In the genomic region with DNA sequence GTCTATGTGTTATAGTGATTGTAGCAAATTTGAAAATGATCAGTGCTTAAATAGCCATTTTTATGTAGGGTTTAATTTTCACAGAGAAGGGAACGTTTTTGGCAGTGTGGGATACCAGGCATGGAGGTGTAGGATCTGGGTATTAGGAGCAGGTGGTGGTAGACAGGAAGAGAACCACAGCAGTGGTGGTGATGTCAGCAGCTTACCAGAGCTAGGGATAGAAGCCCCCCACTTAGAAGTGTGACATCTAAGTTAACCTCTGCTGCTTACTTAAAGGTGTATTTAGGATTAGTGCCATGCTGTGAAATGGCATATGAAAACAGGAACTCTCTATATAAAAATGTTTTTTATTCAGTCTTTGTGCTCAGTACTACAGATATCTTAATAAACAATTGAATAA, we compare ENCODE assay signal across 18 cellular contexts.
DNase-seq lines count a peak whose midpoint lies in the region; ATAC-seq and TF ChIP-seq lines count a peak whose summit lies in the region.
"Had no signal": no experiment of that assay in that cellular context is flagged by ENCODE, and none has a peak within 500 bp of the region (broad histone marks: within the 10 kb centered on the region; RNA-seq: fewer than 3 reads in every experiment).

No MANE protein-coding gene starts in this region.

- 61% methylated on average over 1 of the region's 1 CpG for WGBS in right cardiac atrium

- H3K4me1 ChIP-seq in cardiac muscle cell (ENCODE audit: low read depth) (peaks cover 6% of the 10 kb centered on the region), right cardiac atrium (ENCODE audit: control insufficient read depth, insufficient read depth, low read length) (no peaks in the 10 kb centered on the region)

- H3K27ac ChIP-seq in cardiac muscle cell (peak overlapping the region; percentile 19), right cardiac atrium (ENCODE audit: low read length) (no peak overlapping the region)
- H3K27ac ChIP-seq: A549; BLaER1 treated with 17β-estradiol and CSF1 and Interleukin-3, amounts not matched to agents 10 nM and 100 nM had no signal

- DNase-seq in activated CD4-positive, alpha-beta T cell treated with anti-CD3 and anti-CD28 coated beads for 36 hours, result no peak
- no peak for DNase-seq in activated CD4-positive, alpha-beta T cell treated with anti-CD3 and anti-CD28 coated beads, Interleukin-2, amount 50 U/mL, for 48 hours
- DNase-seq in cardiac muscle cell (ENCODE audit: low read depth in 1 of 2, low spot score in 1 of 2) (no peak), right cardiac atrium (no peak), NCI-H2196 treated with DMSO at 0.1 percent for 48 hours (lab: John Stamatoyannopoulos, UW; ENCODE audit: unreplicated experiment) (no peak), SW480 (ENCODE audit: low spot score) (no peak)
- no peak for DNase-seq in activated T-helper 1 cell treated with anti-CD3 and anti-CD28 coated beads, Interleukin-12 subunit alpha, Interleukin-12 subunit beta, Interleukin-2, Interleukin-4 antibody, amounts not matched to agents 30 ng/mL and 10 ng/mL and 1 ng/mL, durations not matched to agents 14 hours and 24 hours and 36 hours (ENCODE audit: low spot score)
- DNase-seq: DND-41, H7, IMR-90, Karpas-422, MG63, NCI-H1092, NCI-H146, NCI-H2081, NCI-H510A treated with DMSO at 0.1 percent for 48 hours had no signal

- H3K4me3 Mint-ChIP-seq in activated CD4-positive, alpha-beta T cell treated with anti-CD3 and anti-CD28 coated beads for 36 hours, result no peak overlapping the region
- H3K4me3 Mint-ChIP-seq in activated T-helper 1 cell treated with anti-CD3 and anti-CD28 coated beads, Interleukin-12 subunit alpha, Interleukin-12 subunit beta, Interleukin-2, Interleukin-4 antibody, amounts not matched to agents 30 ng/mL and 10 ng/mL and 1 ng/mL, durations not matched to agents 14 hours and 24 hours and 36 hours, result peak overlapping the region; percentile 38

- H3K9me3 ChIP-seq in cardiac muscle cell (ENCODE audit: low read depth) (no peaks in the 10 kb centered on the region), right cardiac atrium (ENCODE audit: control insufficient read depth, low read length) (no peaks in the 10 kb centered on the region)
- H3K9me3 ChIP-seq: A549; BLaER1 treated with 17β-estradiol and CSF1 and Interleukin-3, amounts not matched to agents 10 nM and 100 nM; MG63 had no signal

- peaks cover 6% of the 10 kb centered on the region for H3K36me3 ChIP-seq in cardiac muscle cell
- H3K36me3 ChIP-seq: MG63 had no signal

- H3K9me3 Mint-ChIP-seq in activated CD4-positive, alpha-beta T cell treated with anti-CD3 and anti-CD28 coated beads for 36 hours (ENCODE audit: low read depth), result no peaks in the 10 kb centered on the region
- no peaks in the 10 kb centered on the region for H3K9me3 Mint-ChIP-seq in activated T-helper 1 cell treated with anti-CD3 and anti-CD28 coated beads, Interleukin-12 subunit alpha, Interleukin-12 subunit beta, Interleukin-2, Interleukin-4 antibody, amounts not matched to agents 30 ng/mL and 10 ng/mL and 1 ng/mL, durations not matched to agents 14 hours and 24 hours and 36 hours

- no peak for TF ChIP-seq CTCF in cardiac muscle cell (IDR thresholded peaks at IDR 0.05; ENCODE audit: low read depth, low read length)

- H3K4me3 ChIP-seq in cardiac muscle cell (no peak overlapping the region), right cardiac atrium (ENCODE audit: low read length) (no peak overlapping the region)
- H3K4me3 ChIP-seq: A549; BLaER1 treated with 17β-estradiol and CSF1 and Interleukin-3, amounts not matched to agents 10 nM and 100 nM; MG63 had no signal

- peaks cover 38% of the 10 kb centered on the region for H3K4me1 Mint-ChIP-seq in activated CD4-positive, alpha-beta T cell treated with anti-CD3 and anti-CD28 coated beads for 36 hours
- peaks cover 58% of the 10 kb centered on the region for H3K4me1 Mint-ChIP-seq in activated T-helper 1 cell treated with anti-CD3 and anti-CD28 coated beads, Interleukin-12 subunit alpha, Interleukin-12 subunit beta, Interleukin-2, Interleukin-4 antibody, amounts not matched to agents 30 ng/mL and 10 ng/mL and 1 ng/mL, durations not matched to agents 14 hours and 24 hours and 36 hours (ENCODE audit: low read depth)

- intact Hi-C loops in activated CD4-positive, alpha-beta T cell treated with anti-CD3 and anti-CD28 coated beads for 36 hours (cut with DNase I, micrococcal nuclease), result no loop called here
- intact Hi-C loops in right cardiac atrium (cut with DNase I), result no loop called here
- intact Hi-C loops in activated T-helper 1 cell treated with anti-CD3 and anti-CD28 coated beads, Interleukin-12 subunit alpha, Interleukin-12 subunit beta, Interleukin-2, Interleukin-4 antibody, amounts not matched to agents 30 ng/mL and 10 ng/mL and 1 ng/mL, durations not matched to agents 14 hours and 24 hours and 36 hours (cut with micrococcal nuclease), result loop anchor here (1.0 kb wide), 1 partner anchor 8 kb away; no protein-coding TSS in a partner anchor

- POLR2A ChIA-PET in activated CD4-positive, alpha-beta T cell treated with anti-CD3 and anti-CD28 coated beads for 36 hours (lab: Charles Lee), result no interaction called here

- peak overlapping the region; percentile 10 for H3K27ac Mint-ChIP-seq in activated CD4-positive, alpha-beta T cell treated with anti-CD3 and anti-CD28 coated beads for 36 hours
- H3K27ac Mint-ChIP-seq in activated T-helper 1 cell treated with anti-CD3 and anti-CD28 coated beads, Interleukin-12 subunit alpha, Interleukin-12 subunit beta, Interleukin-2, Interleukin-4 antibody, amounts not matched to agents 30 ng/mL and 10 ng/mL and 1 ng/mL, durations not matched to agents 14 hours and 24 hours and 36 hours, result peak overlapping the region; percentile 81

- H3K27me3 ChIP-seq in cardiac muscle cell, result no peaks in the 10 kb centered on the region
- H3K27me3 ChIP-seq in right cardiac atrium (ENCODE audit: control insufficient read depth, insufficient read depth), result no peaks in the 10 kb centered on the region
- H3K27me3 ChIP-seq: BLaER1 treated with 17β-estradiol and CSF1 and Interleukin-3, amounts not matched to agents 10 nM and 100 nM; MG63 had no signal

- no peak for ATAC-seq in activated CD4-positive, alpha-beta T cell treated with anti-CD3 and anti-CD28 coated beads for 36 hours
- ATAC-seq in right cardiac atrium, result no peak
- ATAC-seq: A549 had no signal

- no peaks in the 10 kb centered on the region for H3K27me3 Mint-ChIP-seq in activated CD4-positive, alpha-beta T cell treated with anti-CD3 and anti-CD28 coated beads for 36 hours
- no peaks in the 10 kb centered on the region for H3K27me3 Mint-ChIP-seq in activated T-helper 1 cell treated with anti-CD3 and anti-CD28 coated beads, Interleukin-12 subunit alpha, Interleukin-12 subunit beta, Interleukin-2, Interleukin-4 antibody, amounts not matched to agents 30 ng/mL and 10 ng/mL and 1 ng/mL, durations not matched to agents 14 hours and 24 hours and 36 hours (ENCODE audit: insufficient read depth)

- H3K36me3 Mint-ChIP-seq in activated CD4-positive, alpha-beta T cell treated with anti-CD3 and anti-CD28 coated beads for 36 hours (ENCODE audit: low read depth), result peaks cover 25% of the 10 kb centered on the region
- H3K36me3 Mint-ChIP-seq in activated T-helper 1 cell treated with anti-CD3 and anti-CD28 coated beads, Interleukin-12 subunit alpha, Interleukin-12 subunit beta, Interleukin-2, Interleukin-4 antibody, amounts not matched to agents 30 ng/mL and 10 ng/mL and 1 ng/mL, durations not matched to agents 14 hours and 24 hours and 36 hours (ENCODE audit: low read depth), result peaks cover 20% of the 10 kb centered on the region

- CTCF ChIA-PET in activated CD4-positive, alpha-beta T cell treated with anti-CD3 and anti-CD28 coated beads for 36 hours (lab: Charles Lee), result interaction anchor here (1.4 to 2.2 kb wide), 2 partner anchors 16 to 81 kb away, joined by 7 to 8 read pairs; no protein-coding TSS in a partner anchor
